8 cellular contexts compared by ENCODE assay signal in the genomic region with DNA sequence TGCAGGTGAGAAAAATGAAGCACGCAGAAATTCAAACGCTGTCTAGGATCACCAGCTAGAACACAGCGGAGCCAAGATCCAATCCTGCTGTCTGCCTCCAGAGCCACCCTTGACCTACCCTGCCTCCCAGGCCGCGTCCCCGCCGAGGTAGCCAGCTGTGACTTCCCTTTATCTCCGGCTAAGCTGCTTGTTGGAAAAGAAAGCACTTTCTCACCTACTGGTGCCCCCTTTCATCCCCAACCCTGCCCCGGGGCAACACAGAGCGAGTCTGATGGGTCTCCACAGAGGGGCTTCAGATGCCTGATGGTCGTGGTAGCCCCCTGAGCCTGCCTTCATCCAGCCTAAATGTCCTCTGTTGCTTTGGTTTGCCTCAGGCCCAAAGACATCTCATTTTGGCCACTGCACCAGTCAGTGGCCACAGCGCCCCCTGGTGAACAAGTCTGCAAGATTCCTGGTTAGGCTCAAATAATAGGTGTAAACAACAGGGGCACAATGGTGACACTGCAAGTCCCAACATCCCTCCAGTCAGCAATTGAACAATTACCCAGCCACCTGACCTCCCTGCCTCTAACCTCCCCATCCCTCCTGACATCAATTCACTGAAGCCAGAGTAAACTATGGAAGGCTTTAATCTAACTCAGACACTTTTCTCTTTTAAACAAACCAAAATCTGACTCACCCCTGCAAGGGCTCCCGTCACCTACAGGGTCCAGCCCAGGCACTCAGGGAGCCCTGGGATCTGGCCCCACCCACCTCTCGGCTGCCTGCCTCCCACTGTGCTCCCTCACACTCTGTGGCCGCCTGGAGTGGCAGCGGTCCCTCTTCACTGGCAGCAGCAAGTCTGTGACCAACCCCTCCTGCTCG. TPM values are rescaled to one million over a fixed set of nuclear protein-coding genes. Genes with fewer than 3 reads are reported as not detected.
DNase-seq lines count a peak whose midpoint lies in the region; ATAC-seq and TF ChIP-seq lines count a peak whose summit lies in the region.

No MANE protein-coding gene starts in this region.

- intact Hi-C loops in body of pancreas (cut with DNase I): no loop called here

- DNase-seq in AG08396 (ENCODE audit: low spot score) (peak; percentile 79), M059J (ENCODE audit: low read depth) (peak; percentile 67), UCSD-AML1 (lab: John Stamatoyannopoulos, UW; ENCODE audit: unreplicated experiment) (peak; percentile 72), body of pancreas (peak; percentile 75 to 87 (median 78)), immature natural killer cell (peak; percentile 27 to 48 (median 37))
- DNase-seq in stimulated activated CD4-positive, alpha-beta T cell treated with anti-CD3 and anti-CD28 coated beads, Interleukin-15, amount 100 ng/mL, for 24 hours: peak; percentile 82

- no peak overlapping the region for H3K4me3 Mint-ChIP-seq in immature natural killer cell

- no peaks in the 10 kb centered on the region for H3K9me3 Mint-ChIP-seq in immature natural killer cell

- no peaks in the 10 kb centered on the region for H3K36me3 ChIP-seq in body of pancreas (replicated peaks in 1 of 2; ENCODE audit: insufficient read depth in 1 of 2, low read depth in 2 of 2)

- 49 to 54% methylated on average over 12 to 17 of the region's 17 CpGs for WGBS in body of pancreas, 2 donors

- H3K4me3 ChIP-seq in body of pancreas: no peak overlapping the region

- no peaks in the 10 kb centered on the region for H3K27me3 ChIP-seq in body of pancreas

- no peaks in the 10 kb centered on the region for H3K9me3 ChIP-seq in body of pancreas

- ATAC-seq in GM18511 (IDR thresholded peaks at IDR 0.05; ENCODE audit: unreplicated experiment): peak; percentile 86
- ATAC-seq in body of pancreas: peak; percentile 57
- ATAC-seq in GM21423 (IDR thresholded peaks at IDR 0.05; ENCODE audit: unreplicated experiment): no peak

- peaks cover 44% of the 10 kb centered on the region for H3K4me1 ChIP-seq in body of pancreas

- TF ChIP-seq POLR2A in body of pancreas (IDR thresholded peaks at IDR 0.05): no peak

- peak overlapping the region in 1 of 4 donors; percentile 22 for H3K27ac ChIP-seq in body of pancreas

- H3K27ac Mint-ChIP-seq in immature natural killer cell: peak overlapping the region in 1 of 6 donors; percentile 25

- peak; percentile 53 to 82 (median 78) for TF ChIP-seq CTCF in body of pancreas (IDR thresholded peaks at IDR 0.05)

- H3K27me3 Mint-ChIP-seq in immature natural killer cell (ENCODE audit: low read depth in 3 of 3): peaks cover 0 to 4% (median 2%) of the 10 kb centered on the region in 3 donors

- peaks cover 13 to 17% of the 10 kb centered on the region in 2 donors for H3K4me1 Mint-ChIP-seq in immature natural killer cell

- peaks cover 16 to 31% (median 21%) of the 10 kb centered on the region in 3 donors for H3K36me3 Mint-ChIP-seq in immature natural killer cell

RNA-seq across cellular contexts. Expression of a gene that starts 27.3 kb away (rescaled TPM):
- not detected in 2 replicates for total RNA-seq in M059J (2014; rRNA removed; shearing (Covaris generic))
- total RNA-seq in body of pancreas: 1 to 10 TPM; 1.0 to 9.6 TPM
- polyA plus RNA-seq in immature natural killer cell: not detected

RNA-seq across cellular contexts. Expression of a gene that starts 51.4 kb away (rescaled TPM):
- total RNA-seq in M059J (2014; rRNA removed; shearing (Covaris generic)): 37.8 and 47.5 TPM in 2 replicates
- total RNA-seq in body of pancreas: 10 to 100 TPM; 15.8 to 25.2 TPM
- 10 to 100 TPM; 19.0 to 23.6 (median 22.3) TPM for polyA plus RNA-seq in immature natural killer cell
